Comparison of ENCODE assay signal across 1 cellular context in genomic region chr18:79965119-79965902, GRCh38.
A peak's percentile ranks its signal among the peaks of the same experiment; 100 is the strongest.
TF ChIP-seq lines count a peak whose summit lies in the region.

No MANE protein-coding gene starts in this region.

TF ChIP-seq in H1, 55 proteins besides CTCF, POLR2A, EP300 and RAD21:
- TF ChIP-seq KDM1A (IDR thresholded peaks at IDR 0.05; ENCODE audit: borderline replicate concordance, low read length) (no peak), PHF8 (conservative IDR thresholded peaks at IDR 0.05; ENCODE audit: low read depth, low read length) (no peak), SUZ12 (IDR thresholded peaks at IDR 0.05; ENCODE audit: low read length) (no peak), TBP (IDR thresholded peaks at IDR 0.05; ENCODE audit: low read depth, low read length) (no peak), SP1 (IDR thresholded peaks at IDR 0.05; ENCODE audit: low read depth, low read length) (no peak), TEAD4 (IDR thresholded peaks at IDR 0.05; ENCODE audit: low read depth, low read length) (no peak), CHD1 (IDR thresholded peaks at IDR 0.05; ENCODE audit: low read depth, low read length) (no peak), KDM5A (IDR thresholded peaks at IDR 0.05; ENCODE audit: low read length) (no peak), TCF12 (IDR thresholded peaks at IDR 0.05; ENCODE audit: low read depth, low read length) (no peak), CBX8 (IDR thresholded peaks at IDR 0.05; ENCODE audit: borderline replicate concordance, low read depth, low read length) (no peak), MAX (IDR thresholded peaks at IDR 0.05) (peak; percentile 95), GTF2F1 (IDR thresholded peaks at IDR 0.05; ENCODE audit: borderline replicate concordance, low read depth, low read length) (no peak), POLR2AphosphoS5 (IDR thresholded peaks at IDR 0.05; ENCODE audit: low read depth, low read length) (peak; percentile 42; the same call in 1 of the 2 replicates), CREB1 (IDR thresholded peaks at IDR 0.05) (no peak), RFX5 (IDR thresholded peaks at IDR 0.05; ENCODE audit: borderline replicate concordance, low read depth, low read length) (no peak), SAP30 (IDR thresholded peaks at IDR 0.05; ENCODE audit: insufficient read depth, insufficient replicate concordance, low read length) (no peak), GABPA (IDR thresholded peaks at IDR 0.05; ENCODE audit: borderline replicate concordance, insufficient read depth, low read length) (no peak), HDAC2 (IDR thresholded peaks at IDR 0.05; ENCODE audit: borderline replicate concordance in 1 of 2, low read depth in 2 of 2, low read length in 2 of 2) (no peak), E2F6 (IDR thresholded peaks at IDR 0.05) (peak; percentile 95), KDM4A (IDR thresholded peaks at IDR 0.05; ENCODE audit: low read depth, low read length, severe bottlenecking) (no peak)
- TF ChIP-seq, protein P1, sequence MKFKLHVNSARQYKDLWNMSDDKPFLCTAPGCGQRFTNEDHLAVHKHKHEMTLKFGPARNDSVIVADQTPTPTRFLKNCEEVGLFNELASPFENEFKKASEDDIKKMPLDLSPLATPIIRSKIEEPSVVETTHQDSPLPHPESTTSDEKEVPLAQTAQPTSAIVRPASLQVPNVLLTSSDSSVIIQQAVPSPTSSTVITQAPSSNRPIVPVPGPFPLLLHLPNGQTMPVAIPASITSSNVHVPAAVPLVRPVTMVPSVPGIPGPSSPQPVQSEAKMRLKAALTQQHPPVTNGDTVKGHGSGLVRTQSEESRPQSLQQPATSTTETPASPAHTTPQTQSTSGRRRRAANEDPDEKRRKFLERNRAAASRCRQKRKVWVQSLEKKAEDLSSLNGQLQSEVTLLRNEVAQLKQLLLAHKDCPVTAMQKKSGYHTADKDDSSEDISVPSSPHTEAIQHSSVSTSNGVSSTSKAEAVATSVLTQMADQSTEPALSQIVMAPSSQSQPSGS (IDR thresholded peaks at IDR 0.05; ENCODE audit: low read length): no peak
